ENCODE assay signal across 21 cellular contexts in genomic region chr19:9671654-9672053, GRCh38.
A peak's percentile ranks its signal among the peaks of the same experiment; 100 is the strongest.
DNase-seq lines count a peak whose midpoint lies in the region; ATAC-seq and TF ChIP-seq lines count a peak whose summit lies in the region.
"Had no signal": no experiment of that assay in that cellular context is flagged by ENCODE, and none has a peak within 500 bp of the region (broad histone marks: within the 10 kb centered on the region; RNA-seq: fewer than 3 reads in every experiment).

No MANE protein-coding gene starts in this region.

- H3K36me3 Mint-ChIP-seq in activated naive CD4-positive, alpha-beta T cell treated with anti-CD3 and anti-CD28 coated beads, Interleukin-2, amount 10 ng/mL, durations not matched to agents 7 days and 5 days: peaks cover 82% of the 10 kb centered on the region
- H3K36me3 Mint-ChIP-seq in central memory CD8-positive, alpha-beta T cell (ENCODE audit: insufficient read depth): peaks cover 16% of the 10 kb centered on the region
- H3K36me3 Mint-ChIP-seq in stimulated activated effector memory CD8-positive, alpha-beta T cell treated with anti-CD3 and anti-CD28 coated beads, Interleukin-12 subunit alpha, Interleukin-12 subunit beta, amount 100 ng/mL, for 72 hours: peaks cover 85% of the 10 kb centered on the region

- CTCF ChIA-PET in activated naive CD4-positive, alpha-beta T cell treated with anti-CD3 and anti-CD28 coated beads, Interleukin-2, amount 10 ng/mL, durations not matched to agents 7 days and 5 days (lab: Charles Lee): no interaction called here

- peaks cover 23% of the 10 kb centered on the region for H3K4me1 Mint-ChIP-seq in activated naive CD4-positive, alpha-beta T cell treated with anti-CD3 and anti-CD28 coated beads, Interleukin-2, amount 10 ng/mL, durations not matched to agents 7 days and 5 days
- H3K4me1 Mint-ChIP-seq in central memory CD8-positive, alpha-beta T cell: peaks cover 57% of the 10 kb centered on the region
- peaks cover 56% of the 10 kb centered on the region for H3K4me1 Mint-ChIP-seq in stimulated activated effector memory CD8-positive, alpha-beta T cell treated with anti-CD3 and anti-CD28 coated beads, Interleukin-12 subunit alpha, Interleukin-12 subunit beta, amount 100 ng/mL, for 72 hours

- H3K27ac Mint-ChIP-seq in activated naive CD4-positive, alpha-beta T cell treated with anti-CD3 and anti-CD28 coated beads, Interleukin-2, amount 10 ng/mL, durations not matched to agents 7 days and 5 days: peak overlapping the region; percentile 56
- H3K27ac Mint-ChIP-seq in central memory CD8-positive, alpha-beta T cell (ENCODE audit: low read depth): no peak overlapping the region
- no peak overlapping the region for H3K27ac Mint-ChIP-seq in stimulated activated effector memory CD8-positive, alpha-beta T cell treated with anti-CD3 and anti-CD28 coated beads, Interleukin-12 subunit alpha, Interleukin-12 subunit beta, amount 100 ng/mL, for 72 hours

- no peak overlapping the region for H3K4me3 Mint-ChIP-seq in activated naive CD4-positive, alpha-beta T cell treated with anti-CD3 and anti-CD28 coated beads, Interleukin-2, amount 10 ng/mL, durations not matched to agents 7 days and 5 days
- peak overlapping the region; percentile 7 for H3K4me3 Mint-ChIP-seq in central memory CD8-positive, alpha-beta T cell
- no peak overlapping the region for H3K4me3 Mint-ChIP-seq in stimulated activated effector memory CD8-positive, alpha-beta T cell treated with anti-CD3 and anti-CD28 coated beads, Interleukin-12 subunit alpha, Interleukin-12 subunit beta, amount 100 ng/mL, for 72 hours

- no peak overlapping the region for H3K4me3 ChIP-seq in NB4 (ENCODE audit: low read depth, low read length)
- H3K4me3 ChIP-seq: mucosa of descending colon, upper lobe of right lung had no signal

- no peak for TF ChIP-seq POLR2A in NB4 (IDR thresholded peaks at IDR 0.05; ENCODE audit: extremely low read depth, insufficient read length)

- H3K9me3 Mint-ChIP-seq in activated naive CD4-positive, alpha-beta T cell treated with anti-CD3 and anti-CD28 coated beads, Interleukin-2, amount 10 ng/mL, durations not matched to agents 7 days and 5 days: peaks cover 62% of the 10 kb centered on the region
- H3K9me3 Mint-ChIP-seq in central memory CD8-positive, alpha-beta T cell: peaks cover 16% of the 10 kb centered on the region
- peaks cover 26% of the 10 kb centered on the region for H3K9me3 Mint-ChIP-seq in stimulated activated effector memory CD8-positive, alpha-beta T cell treated with anti-CD3 and anti-CD28 coated beads, Interleukin-12 subunit alpha, Interleukin-12 subunit beta, amount 100 ng/mL, for 72 hours

- no peak for DNase-seq in activated naive CD4-positive, alpha-beta T cell treated with anti-CD3 and anti-CD28 coated beads, Interleukin-2, amount 10 ng/mL, durations not matched to agents 7 days and 5 days
- DNase-seq in activated naive CD4-positive, alpha-beta T cell treated with Interleukin-2 at 50 U/mL for 16 hours: no peak
- DNase-seq in NB4 (ENCODE audit: low read depth) (peak; percentile 70), RPMI8226 (no peak)
- DNase-seq in central memory CD8-positive, alpha-beta T cell (ENCODE audit: low spot score in 2 of 2): no peak
- no peak for DNase-seq in stimulated activated effector memory CD8-positive, alpha-beta T cell treated with anti-CD3 and anti-CD28 coated beads, Interleukin-12 subunit alpha, Interleukin-12 subunit beta, amount 100 ng/mL, for 72 hours (ENCODE audit: low spot score in 2 of 2)
- DNase-seq: activated naive CD4-positive, alpha-beta T cell; CD4-positive, alpha-beta memory T cell; DMS53; GOT3; left ventricle myocardium superior; mucosa of descending colon; NCI-H1048; NCI-H2081 treated with DMSO at 0.1 percent for 48 hours; NCI-H524; occipital lobe; stimulated activated naive CD4-positive, alpha-beta T cell treated with Interleukin-2 at 50 U/mL for 16 hours; T-helper 9 cell; upper lobe of right lung had no signal

- ATAC-seq in central memory CD8-positive, alpha-beta T cell (replicated peaks; ENCODE audit: extremely low read depth, poor library complexity, severe bottlenecking): no peak
- ATAC-seq in stimulated activated effector memory CD8-positive, alpha-beta T cell treated with anti-CD3 and anti-CD28 coated beads, Interleukin-12 subunit alpha, Interleukin-12 subunit beta, amount 100 ng/mL, for 72 hours: peak; percentile 36
- ATAC-seq in HG02870 (IDR thresholded peaks at IDR 0.05; ENCODE audit: unreplicated experiment) (no peak), GM21825 (IDR thresholded peaks at IDR 0.05; ENCODE audit: unreplicated experiment) (no peak)
- ATAC-seq: left ventricle myocardium superior, mucosa of descending colon, upper lobe of right lung had no signal

- H3K27me3 Mint-ChIP-seq in activated naive CD4-positive, alpha-beta T cell treated with anti-CD3 and anti-CD28 coated beads, Interleukin-2, amount 10 ng/mL, durations not matched to agents 7 days and 5 days: peaks cover 9% of the 10 kb centered on the region
- H3K27me3 Mint-ChIP-seq in central memory CD8-positive, alpha-beta T cell: no peaks in the 10 kb centered on the region
- H3K27me3 Mint-ChIP-seq: CD4-positive, alpha-beta memory T cell had no signal

- TF ChIP-seq CTCF in NB4 (IDR thresholded peaks at IDR 0.05; ENCODE audit: low read depth, low read length): no peak
